Comparison of ENCODE assay signal across 25 cellular contexts in the genomic region with DNA sequence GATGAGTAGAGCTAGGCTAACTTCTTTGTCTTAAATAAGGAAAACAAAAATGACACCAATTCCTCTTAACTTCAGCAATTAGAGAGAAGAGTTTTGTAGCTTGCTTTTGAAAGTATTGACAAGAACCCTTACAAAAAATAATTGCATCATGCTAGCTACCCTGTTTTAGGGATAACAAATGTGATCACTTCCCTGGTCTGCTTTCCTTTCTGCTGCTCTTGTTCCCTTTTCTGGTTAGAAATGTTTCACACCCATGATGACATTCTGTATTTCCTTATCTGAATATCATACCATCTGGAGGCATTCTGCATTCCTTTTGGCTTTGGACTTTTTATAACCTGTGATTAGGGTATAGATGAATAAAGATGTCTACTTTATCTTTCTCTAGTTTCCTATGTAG. TPM values are rescaled to one million over a fixed set of nuclear protein-coding genes. Genes with fewer than 3 reads are reported as not detected.
DNase-seq lines count a peak whose midpoint lies in the region; ATAC-seq and TF ChIP-seq lines count a peak whose summit lies in the region.
"Had no signal": no experiment of that assay in that cellular context is flagged by ENCODE, and none has a peak within 500 bp of the region (broad histone marks: within the 10 kb centered on the region; RNA-seq: fewer than 3 reads in every experiment).

No MANE protein-coding gene starts in this region.

- H3K9me3 ChIP-seq in upper lobe of right lung = no peaks in the 10 kb centered on the region

- ATAC-seq in upper lobe of right lung (peak; percentile 61), HG03378 (IDR thresholded peaks at IDR 0.05; ENCODE audit: unreplicated experiment) (no peak), GM21825 (IDR thresholded peaks at IDR 0.05; ENCODE audit: unreplicated experiment) (no peak)
- ATAC-seq: GM12878, HepG2, K562, T-cell had no signal

- H3K36me3 ChIP-seq in upper lobe of right lung = no peaks in the 10 kb centered on the region

- intact Hi-C loops in upper lobe of right lung (cut with DNase I) = loop anchor here (10.0 kb wide), 2 partner anchors 194 to 254 kb away; no protein-coding TSS in a partner anchor

- DNase-seq in SIG-M5 treated with dmso at 0.1 percent for 504 hours (lab: John Stamatoyannopoulos, UW; ENCODE audit: unreplicated experiment) = peak; percentile 79
- DNase-seq in SIG-M5 (lab: John Stamatoyannopoulos, UW) = no peak
- peak; percentile 90 for DNase-seq in MV-4-11 (lab: John Stamatoyannopoulos, UW)
- peak; percentile 71 for DNase-seq in SKM-1 (lab: John Stamatoyannopoulos, UW; ENCODE audit: unreplicated experiment)
- DNase-seq in upper lobe of right lung = no peak
- DNase-seq in activated CD4-positive, alpha-beta T cell treated with anti-CD3 and anti-CD28 coated beads for 48 hours = no peak
- DNase-seq: 8988T, DMS79 treated with DMSO at 0.1 percent for 48 hours, H7, MM.1S, NCI-H1105 treated with DMSO at 0.1 percent for 48 hours, NCI-H2081, NCI-H2171 treated with DMSO at 0.1 percent for 48 hours, NCI-H446, NCI-H526, T-cell had no signal

- H3K27me3 ChIP-seq in upper lobe of right lung = no peaks in the 10 kb centered on the region

- TF ChIP-seq CTCF in upper lobe of right lung (IDR thresholded peaks at IDR 0.05) = no peak

- H3K4me1 ChIP-seq in upper lobe of right lung = no peaks in the 10 kb centered on the region

- H3K4me3 ChIP-seq in upper lobe of right lung = no peak overlapping the region
- H3K4me3 ChIP-seq: GM12878, K562 had no signal

- no peak overlapping the region for H3K27ac ChIP-seq in upper lobe of right lung
- H3K27ac ChIP-seq: C4-2B had no signal

RNA-seq across cellular contexts. Expression of gene SMIM36, which starts 9.9 kb away (rescaled TPM):
- not detected for total RNA-seq in upper lobe of right lung
- total RNA-seq: GM12878, H7, HepG2, HT-29, K562, OCI-LY7, SK-MEL-5, T-cell had no signal

Comparison
In these comparisons a context has a peak if more than half of its experiments do, and no peak if none do; other contexts are left out.
1. DNase-seq: peak in SIG-M5 treated with dmso at 0.1 percent for 504 hours (single experiment), MV-4-11 (single experiment) and SKM-1 (single experiment); none in SIG-M5 (single experiment), upper lobe of right lung (single experiment) and activated CD4-positive, alpha-beta T cell treated with anti-CD3 and anti-CD28 coated beads for 48 hours (single experiment).